28 cellular contexts compared by ENCODE assay signal in genomic region chr11:65399845-65400244, GRCh38. TPM values are rescaled to one million over a fixed set of nuclear protein-coding genes. Genes with fewer than 3 reads are reported as not detected.
"Had no signal": no experiment of that assay in that cellular context is flagged by ENCODE, and none has a peak within 500 bp of the region (broad histone marks: within the 10 kb centered on the region; RNA-seq: fewer than 3 reads in every experiment).

No MANE protein-coding gene starts in this region.

- H3K27ac ChIP-seq: ascending aorta, body of pancreas, breast epithelium, SJSA1 had no signal

- H3K9ac ChIP-seq: SK-N-SH had no signal

- H3K36me3 ChIP-seq: breast epithelium had no signal

- FAIRE-seq: TTC549 had no signal

- ATAC-seq: activated CD8-positive, alpha-beta T cell treated with anti-CD3 and anti-CD28 coated beads, Interleukin-2, amount 10 ng/mL, durations not matched to agents 7 days and 5 days; body of pancreas had no signal

- H3K4me2 ChIP-seq: SK-N-SH had no signal

- H3K9me3 ChIP-seq: ascending aorta, body of pancreas, breast epithelium, MG63, SJSA1, SK-N-SH had no signal

- H3K27me3 ChIP-seq: ascending aorta, body of pancreas, breast epithelium, MG63, SJSA1 had no signal

- DNase-seq: activated CD4-positive, alpha-beta T cell treated with anti-CD3 and anti-CD28 coated beads, Interleukin-2, amount 10 ng/mL, durations not matched to agents 24 days and 14 days; activated CD4-positive, alpha-beta T cell treated with anti-CD3 and anti-CD28 coated beads, Interleukin-2, amount 50 U/mL, for 48 hours; activated CD8-positive, alpha-beta T cell treated with anti-CD3 and anti-CD28 coated beads, Interleukin-2, amount 10 ng/mL, durations not matched to agents 7 days and 5 days; activated gamma-delta T cell; activated naive CD4-positive, alpha-beta T cell treated with Interleukin-2 at 50 U/mL for 16 hours; activated naive CD8-positive, alpha-beta T cell treated with anti-CD3 and anti-CD28 coated beads, Interleukin-2, amount 10 ng/mL, durations not matched to agents 7 days and 5 days; activated T-cell treated with anti-CD3 and anti-CD28 coated beads, Interleukin-2, amount 50 U/mL, for 24 hours; amygdala; body of pancreas; cerebellar nuclear complex; Kasumi-1; MG63; NCI-H1048; NCI-H1105 treated with DMSO at 0.1 percent for 48 hours; NCI-H1436; NCI-H1694; NCI-H1930; NCI-H2081 treated with DMSO at 0.1 percent for 48 hours; NCI-H226; NCI-H524 treated with DMSO at 0.1 percent for 48 hours; OCI-M1; SHP77 treated with DMSO at 0.1 percent for 48 hours; SK-N-SH had no signal

- H3K4me1 ChIP-seq: ascending aorta, body of pancreas, breast epithelium, SJSA1 had no signal

- H3K4me3 ChIP-seq: ascending aorta, body of pancreas, breast epithelium, MG63, SJSA1 had no signal

RNA-seq across cellular contexts. Expression of gene TIGD3, which starts 45.3 kb away (rescaled TPM):
- total RNA-seq: ascending aorta, body of pancreas, cardiac septum, SJSA1 had no signal
